Comparison of ENCODE assay signal across 38 cellular contexts in genomic region chr13:52016296-52016695, GRCh38.
"Had no signal": no experiment of that assay in that cellular context is flagged by ENCODE, and none has a peak within 500 bp of the region (broad histone marks: within the 10 kb centered on the region; RNA-seq: fewer than 3 reads in every experiment).

No MANE protein-coding gene starts in this region.

- H3K27me3 ChIP-seq: adrenal gland, ascending aorta, body of pancreas, brain microvascular endothelial cell, breast epithelium, cardiac muscle cell had no signal

- H3K4me3 ChIP-seq: adrenal gland, ascending aorta, body of pancreas, breast epithelium, cardiac muscle cell had no signal

- H3K9me3 ChIP-seq: adrenal gland, ascending aorta, body of pancreas, breast epithelium had no signal

- H3K9me3 Mint-ChIP-seq: activated naive CD4-positive, alpha-beta T cell treated with anti-CD3 and anti-CD28 coated beads for 36 hours; activated naive CD4-positive, alpha-beta T cell treated with anti-CD3 and anti-CD28 coated beads, Interleukin-2, amount 10 ng/mL, durations not matched to agents 7 days and 5 days; activated naive CD4-positive, alpha-beta T cell treated with anti-CD3 and anti-CD28 coated beads, Interleukin-2, amount 50 U/mL, for 24 hours; activated naive CD8-positive, alpha-beta T cell treated with anti-CD3 and anti-CD28 coated beads for 36 hours; activated naive CD8-positive, alpha-beta T cell treated with anti-CD3 and anti-CD28 coated beads, Interleukin-2, amount 10 ng/mL, durations not matched to agents 7 days and 5 days; activated naive CD8-positive, alpha-beta T cell treated with anti-CD3 and anti-CD28 coated beads, Interleukin-2, amount 50 U/mL, for 24 hours; activated T-cell treated with anti-CD3 and anti-CD28 coated beads, Interleukin-2, amount 50 U/mL, for 24 hours; activated T-cell treated with anti-CD3 and anti-CD28 coated beads, Interleukin-2, amount 50 U/mL, for 4 hours; activated T-cell treated with anti-CD3 and anti-CD28 coated beads, Interleukin-2, amount 50 U/mL, for 72 hours; activated T-helper 1 cell treated with anti-CD3 and anti-CD28 coated beads, Interleukin-12 subunit alpha, Interleukin-12 subunit beta, Interleukin-2, Interleukin-4 antibody, amounts not matched to agents 30 ng/mL and 10 ng/mL and 1 ng/mL, durations not matched to agents 14 hours and 24 hours and 36 hours; activated T-helper 17 cell treated with anti-CD3 and anti-CD28 coated beads, Interleukin-2, amount 50 U/mL, for 72 hours; activated T-helper 2 cell treated with anti-CD3 and anti-CD28 coated beads, Interferon-gamma antibody, Interleukin-2, Interleukin-4, amounts not matched to agents 10 μg/mL and 5 μg/mL and 100 μg/mL, durations not matched to agents 14 hours and 24 hours and 36 hours; brain; central memory CD8-positive, alpha-beta T cell had no signal

- H3K4me3 Mint-ChIP-seq: activated naive CD4-positive, alpha-beta T cell treated with anti-CD3 and anti-CD28 coated beads for 36 hours; activated naive CD4-positive, alpha-beta T cell treated with anti-CD3 and anti-CD28 coated beads, Interleukin-2, amount 10 ng/mL, durations not matched to agents 7 days and 5 days; activated naive CD4-positive, alpha-beta T cell treated with anti-CD3 and anti-CD28 coated beads, Interleukin-2, amount 50 U/mL, for 24 hours; activated naive CD8-positive, alpha-beta T cell; activated naive CD8-positive, alpha-beta T cell treated with anti-CD3 and anti-CD28 coated beads for 36 hours; activated naive CD8-positive, alpha-beta T cell treated with anti-CD3 and anti-CD28 coated beads, Interleukin-2, amount 10 ng/mL, durations not matched to agents 7 days and 5 days; activated naive CD8-positive, alpha-beta T cell treated with anti-CD3 and anti-CD28 coated beads, Interleukin-2, amount 50 U/mL, for 24 hours; activated T-cell treated with anti-CD3 and anti-CD28 coated beads, Interleukin-2, amount 50 U/mL, for 24 hours; activated T-cell treated with anti-CD3 and anti-CD28 coated beads, Interleukin-2, amount 50 U/mL, for 4 hours; activated T-cell treated with anti-CD3 and anti-CD28 coated beads, Interleukin-2, amount 50 U/mL, for 72 hours; activated T-helper 1 cell treated with anti-CD3 and anti-CD28 coated beads, Interleukin-12 subunit alpha, Interleukin-12 subunit beta, Interleukin-2, Interleukin-4 antibody, amounts not matched to agents 30 ng/mL and 10 ng/mL and 1 ng/mL, durations not matched to agents 14 hours and 24 hours and 36 hours; activated T-helper 17 cell treated with anti-CD3 and anti-CD28 coated beads, Interleukin-2, amount 50 U/mL, for 72 hours; brain; central memory CD8-positive, alpha-beta T cell had no signal

- H3K27ac Mint-ChIP-seq: activated naive CD4-positive, alpha-beta T cell treated with anti-CD3 and anti-CD28 coated beads for 36 hours; activated naive CD4-positive, alpha-beta T cell treated with anti-CD3 and anti-CD28 coated beads, Interleukin-2, amount 10 ng/mL, durations not matched to agents 7 days and 5 days; activated naive CD4-positive, alpha-beta T cell treated with anti-CD3 and anti-CD28 coated beads, Interleukin-2, amount 50 U/mL, for 24 hours; activated naive CD4-positive, alpha-beta T cell treated with anti-CD3 and anti-CD28 coated beads, Interleukin-2, amount 50 U/mL, for 72 hours; activated naive CD8-positive, alpha-beta T cell; activated naive CD8-positive, alpha-beta T cell treated with anti-CD3 and anti-CD28 coated beads for 36 hours; activated naive CD8-positive, alpha-beta T cell treated with anti-CD3 and anti-CD28 coated beads, Interleukin-2, amount 10 ng/mL, durations not matched to agents 7 days and 5 days; activated naive CD8-positive, alpha-beta T cell treated with anti-CD3 and anti-CD28 coated beads, Interleukin-2, amount 50 U/mL, for 24 hours; activated T-cell treated with anti-CD3 and anti-CD28 coated beads, Interleukin-2, amount 50 U/mL, for 24 hours; activated T-cell treated with anti-CD3 and anti-CD28 coated beads, Interleukin-2, amount 50 U/mL, for 72 hours; activated T-helper 1 cell treated with anti-CD3 and anti-CD28 coated beads, Interleukin-12 subunit alpha, Interleukin-12 subunit beta, Interleukin-2, Interleukin-4 antibody, amounts not matched to agents 30 ng/mL and 10 ng/mL and 1 ng/mL, durations not matched to agents 14 hours and 24 hours and 36 hours; activated T-helper 17 cell treated with anti-CD3 and anti-CD28 coated beads, Interleukin-2, amount 50 U/mL, for 72 hours; activated T-helper 2 cell treated with anti-CD3 and anti-CD28 coated beads, Interferon-gamma antibody, Interleukin-2, Interleukin-4, amounts not matched to agents 10 μg/mL and 5 μg/mL and 100 μg/mL, durations not matched to agents 14 hours and 24 hours and 36 hours; brain had no signal

- H3K27ac ChIP-seq: adrenal gland, ascending aorta, body of pancreas, brain microvascular endothelial cell, breast epithelium, cardiac muscle cell had no signal

- H3K4me1 ChIP-seq: breast epithelium had no signal

- H3K36me3 ChIP-seq: breast epithelium had no signal

- DNase-seq: activated effector memory CD4-positive, alpha-beta T cell treated with anti-CD3 and anti-CD28 coated beads, Interleukin-2, amount 50 U/mL, for 16 hours; activated effector memory CD4-positive, alpha-beta T cell treated with Interleukin-2 at 50 U/mL for 16 hours; activated gamma-delta T cell; activated gamma-delta T cell treated with Interleukin-2 at 50 U/mL for 16 hours; activated naive CD4-positive, alpha-beta T cell; activated naive CD4-positive, alpha-beta T cell treated with anti-CD3 and anti-CD28 coated beads for 36 hours; activated naive CD4-positive, alpha-beta T cell treated with anti-CD3 and anti-CD28 coated beads, Interleukin-2, amount 10 ng/mL, durations not matched to agents 7 days and 5 days; activated naive CD4-positive, alpha-beta T cell treated with anti-CD3 and anti-CD28 coated beads, Interleukin-2, amount 50 U/mL, for 16 hours; activated naive CD4-positive, alpha-beta T cell treated with Interleukin-2 at 50 U/mL for 16 hours; activated naive CD8-positive, alpha-beta T cell treated with anti-CD3 and anti-CD28 coated beads for 36 hours; activated naive CD8-positive, alpha-beta T cell treated with anti-CD3 and anti-CD28 coated beads, Interleukin-2, amount 10 ng/mL, durations not matched to agents 7 days and 5 days; activated naive CD8-positive, alpha-beta T cell treated with anti-CD3 and anti-CD28 coated beads, Interleukin-2, amount 50 U/mL, for 24 hours; activated T-cell treated with anti-CD3 and anti-CD28 coated beads, Interleukin-2, amount 50 U/mL, for 1 hour; activated T-cell treated with anti-CD3 and anti-CD28 coated beads, Interleukin-2, amount 50 U/mL, for 24 hours; activated T-cell treated with anti-CD3 and anti-CD28 coated beads, Interleukin-2, amount 50 U/mL, for 4 hours; activated T-cell treated with anti-CD3 and anti-CD28 coated beads, Interleukin-2, amount 50 U/mL, for 48 hours; activated T-cell treated with anti-CD3 and anti-CD28 coated beads, Interleukin-2, amount 50 U/mL, for 72 hours; adrenal gland; amniotic stem cell; amygdala; anterior cingulate cortex; aorta; body of pancreas; brain microvascular endothelial cell; caudate nucleus; central memory CD4-positive, alpha-beta T cell; cerebellar nuclear complex had no signal

- H3K27me3 Mint-ChIP-seq: activated naive CD4-positive, alpha-beta T cell treated with anti-CD3 and anti-CD28 coated beads, Interleukin-2, amount 50 U/mL, for 24 hours; activated naive CD8-positive, alpha-beta T cell; activated T-helper 17 cell treated with anti-CD3 and anti-CD28 coated beads, Interleukin-2, amount 50 U/mL, for 72 hours had no signal
